21 cellular contexts compared by ENCODE assay signal in genomic region chrX:44039556-44039955, GRCh38.
"Had no signal": no experiment of that assay in that cellular context is flagged by ENCODE, and none has a peak within 500 bp of the region (broad histone marks: within the 10 kb centered on the region; RNA-seq: fewer than 3 reads in every experiment).

No MANE protein-coding gene starts in this region.

- H3K4me1 ChIP-seq: neural progenitor cell, right lobe of liver, suprapubic skin, tibial artery, upper lobe of right lung had no signal

- H3K4me3 ChIP-seq: neural progenitor cell, right lobe of liver, stomach, suprapubic skin, tibial artery, upper lobe of right lung had no signal

- H3K9me3 ChIP-seq: right lobe of liver, stomach, suprapubic skin, tibial artery, upper lobe of right lung had no signal

- H3K36me3 ChIP-seq: neural progenitor cell, right lobe of liver, stomach, suprapubic skin, tibial artery, upper lobe of right lung had no signal

- DNase-seq: activated B cell treated with CpG ODN at 0.5 μM for 24 hours; activated CD4-positive, alpha-beta T cell treated with anti-CD3 and anti-CD28 coated beads, Interleukin-2, amount 50 U/mL, for 1 hour; activated CD8-positive, alpha-beta T cell treated with anti-CD3 and anti-CD28 coated beads for 36 hours; activated T-cell treated with anti-CD3 and anti-CD28 coated beads, Interleukin-2, amount 50 U/mL, for 4 hours; endodermal cell; foreskin fibroblast; left colon; naive thymus-derived CD8-positive, alpha-beta T cell; posterior cingulate gyrus; right lobe of liver; stimulated activated CD4-positive, alpha-beta T cell treated with anti-CD3 and anti-CD28 coated beads, Interleukin-12 subunit alpha, Interleukin-12 subunit beta, amount 100 ng/mL, for 4 hours; stimulated activated CD4-positive, alpha-beta T cell treated with anti-CD3 and anti-CD28 coated beads, Interleukin-4, amount 100 ng/mL, for 4 hours; stimulated activated CD8-positive, alpha-beta memory T cell treated with anti-CD3 and anti-CD28 coated beads, Interleukin-4, amount 100 ng/mL, for 48 hours; stimulated activated naive B cell treated with anti-CD40 and anti-IgM and Interleukin-4, amounts not matched to agents 10 μg/mL and 1 μg/mL and 100 μg/mL, for 72 hours; stomach; T-helper 17 cell; T1000; tibial artery; upper lobe of right lung had no signal

- H3K27me3 ChIP-seq: neural progenitor cell, right lobe of liver, stomach, suprapubic skin, tibial artery, upper lobe of right lung had no signal

- H3K4me2 ChIP-seq: neural progenitor cell had no signal

- H3K27ac ChIP-seq: neural progenitor cell, right lobe of liver, stomach, suprapubic skin, tibial artery, upper lobe of right lung had no signal

- H3K9ac ChIP-seq: neural progenitor cell had no signal

- H2AFZ ChIP-seq: neural progenitor cell had no signal
